Comparison of ENCODE assay signal across 12 cellular contexts in genomic region chr12:53070901-53071492, GRCh38. TPM values are rescaled to one million over a fixed set of nuclear protein-coding genes. Genes with fewer than 3 reads are reported as not detected.
DNase-seq lines count a peak whose midpoint lies in the region; ATAC-seq, FAIRE-seq and TF ChIP-seq lines count a peak whose summit lies in the region.
"Had no signal": no experiment of that assay in that cellular context is flagged by ENCODE, and none has a peak within 500 bp of the region (broad histone marks: within the 10 kb centered on the region; RNA-seq: fewer than 3 reads in every experiment).

No MANE protein-coding gene starts in this region.

- FAIRE-seq in bronchial epithelial cell (lab: Jason Lieb, UNC), result peak; percentile 36
- FAIRE-seq: A549 had no signal

- H3K9me3 Mint-ChIP-seq in activated naive CD4-positive, alpha-beta T cell treated with anti-CD3 and anti-CD28 coated beads, Interleukin-2, amount 50 U/mL, for 72 hours, result no peaks in the 10 kb centered on the region
- no peaks in the 10 kb centered on the region for H3K9me3 Mint-ChIP-seq in type B pancreatic cell

- peak overlapping the region; percentile 39 to 51 for H3K27ac Mint-ChIP-seq in activated naive CD4-positive, alpha-beta T cell treated with anti-CD3 and anti-CD28 coated beads, Interleukin-2, amount 50 U/mL, for 72 hours
- H3K27ac Mint-ChIP-seq in type B pancreatic cell, result peak overlapping the region; percentile 70

- no peak for DNase-seq in activated naive CD4-positive, alpha-beta T cell treated with anti-CD3 and anti-CD28 coated beads, Interleukin-2, amount 50 U/mL, for 72 hours (ENCODE audit: low spot score in 2 of 2)
- DNase-seq in activated naive CD4-positive, alpha-beta T cell treated with anti-CD3 and anti-CD28 coated beads, Interleukin-2, amount 50 U/mL, for 16 hours, result no peak
- DNase-seq in bronchial epithelial cell (ENCODE audit: low read depth) (no peak), type B pancreatic cell (ENCODE audit: extremely low spot score, unreplicated experiment) (no peak), COLO668 (lab: John Stamatoyannopoulos, UW; ENCODE audit: unreplicated experiment) (no peak), SW 1271 (lab: John Stamatoyannopoulos, UW) (no peak)
- no peak for DNase-seq in central memory CD4-positive, alpha-beta T cell
- DNase-seq: GF-D8, NCI-H1436 treated with DMSO at 0.1 percent for 48 hours, occipital lobe had no signal

- peak overlapping the region; percentile 30 for H3K27ac ChIP-seq in muscle layer of colon (ENCODE audit: low read depth, low read length)

- H3K27me3 ChIP-seq in bronchial epithelial cell (ENCODE audit: control insufficient read depth, insufficient read depth, low read length), result no peaks in the 10 kb centered on the region
- no peaks in the 10 kb centered on the region for H3K27me3 ChIP-seq in muscle layer of colon (ENCODE audit: control insufficient read depth in 1 of 2, insufficient read depth in 2 of 2, low read length in 2 of 2)

- no peak overlapping the region for H3K9ac ChIP-seq in muscle layer of colon (ENCODE audit: low read length)

- no peaks in the 10 kb centered on the region for H3K27me3 Mint-ChIP-seq in type B pancreatic cell

- no peak overlapping the region for H3K4me3 ChIP-seq in bronchial epithelial cell (ENCODE audit: low read depth, low read length)
- no peak overlapping the region for H3K4me3 ChIP-seq in muscle layer of colon (ENCODE audit: low read depth in 1 of 2, low read length in 2 of 2)
- H3K4me3 ChIP-seq: A549 had no signal

- H3K9me3 ChIP-seq in muscle layer of colon (ENCODE audit: low read length), result no peaks in the 10 kb centered on the region
- H3K9me3 ChIP-seq: A549 had no signal

- TF ChIP-seq CTCF in bronchial epithelial cell (IDR thresholded peaks at IDR 0.05; ENCODE audit: insufficient read depth, low read length, severe bottlenecking) (no peak), type B pancreatic cell (conservative IDR thresholded peaks at IDR 0.05) (no peak)

- ATAC-seq in activated naive CD4-positive, alpha-beta T cell treated with anti-CD3 and anti-CD28 coated beads, Interleukin-2, amount 50 U/mL, for 72 hours, result peak in 1 of 2 donors; percentile 7
- ATAC-seq: A549 had no signal

- H3K4me3 Mint-ChIP-seq in type B pancreatic cell, result peak overlapping the region; percentile 17

- H3K4me1 Mint-ChIP-seq in type B pancreatic cell (ENCODE audit: unreplicated experiment), result peaks cover 53% of the 10 kb centered on the region

- H3K36me3 ChIP-seq in bronchial epithelial cell (ENCODE audit: control insufficient read depth, insufficient read depth, low read length), result peaks cover 22% of the 10 kb centered on the region
- peaks cover 58% of the 10 kb centered on the region for H3K36me3 ChIP-seq in muscle layer of colon (ENCODE audit: insufficient read depth, low read length)

- peaks cover 0 to 8% of the 10 kb centered on the region in 2 donors for H3K36me3 Mint-ChIP-seq in activated naive CD4-positive, alpha-beta T cell treated with anti-CD3 and anti-CD28 coated beads, Interleukin-2, amount 50 U/mL, for 72 hours
- peaks cover 29% of the 10 kb centered on the region for H3K36me3 Mint-ChIP-seq in type B pancreatic cell

- peaks cover 47% of the 10 kb centered on the region for H3K4me1 ChIP-seq in muscle layer of colon (ENCODE audit: insufficient read depth, low read length)

RNA-seq across cellular contexts. Expression of gene SPRYD3, which starts 8.2 kb away (rescaled TPM):
- total RNA-seq in activated naive CD4-positive, alpha-beta T cell treated with anti-CD3 and anti-CD28 coated beads, Interleukin-2, amount 50 U/mL, for 72 hours, result 10 to 100 TPM; 19.2 to 22.2 TPM
- total RNA-seq in bronchial epithelial cell (18.7 and 25.9 TPM in 2 replicates), type B pancreatic cell (ENCODE audit: low replicate concordance) (22.1 and 43.0 TPM in 2 replicates)

RNA-seq across cellular contexts. Expression of gene TNS2, which starts 21.1 kb away (rescaled TPM):
- 1 to 10 TPM; 1.2 to 2.1 TPM for total RNA-seq in activated naive CD4-positive, alpha-beta T cell treated with anti-CD3 and anti-CD28 coated beads, Interleukin-2, amount 50 U/mL, for 72 hours
- 1.3 and 1.8 TPM in 2 replicates for total RNA-seq in bronchial epithelial cell
- total RNA-seq in type B pancreatic cell (ENCODE audit: low replicate concordance), result 3.5 and 21.8 TPM in 2 replicates

RNA-seq across cellular contexts. Expression of gene IGFBP6, which starts 26.5 kb away (rescaled TPM):
- 1 to 10 TPM; 1.5 to 3.6 TPM for total RNA-seq in activated naive CD4-positive, alpha-beta T cell treated with anti-CD3 and anti-CD28 coated beads, Interleukin-2, amount 50 U/mL, for 72 hours
- total RNA-seq in bronchial epithelial cell (75.5 and 81.6 TPM in 2 replicates), type B pancreatic cell (ENCODE audit: low replicate concordance) (25.1 and 40.3 TPM in 2 replicates)

RNA-seq across cellular contexts. Expression of gene SOAT2, which starts 32.3 kb away (rescaled TPM):
- total RNA-seq in activated naive CD4-positive, alpha-beta T cell treated with anti-CD3 and anti-CD28 coated beads, Interleukin-2, amount 50 U/mL, for 72 hours, result under 1 TPM; 0.35 to 0.59 TPM
- not detected in 2 replicates for total RNA-seq in bronchial epithelial cell
- total RNA-seq in type B pancreatic cell (ENCODE audit: low replicate concordance), result 0.97 and 1.9 TPM in 2 replicates
- total RNA-seq: occipital lobe had no signal
